8 cellular contexts compared by ENCODE assay signal in the genomic region with DNA sequence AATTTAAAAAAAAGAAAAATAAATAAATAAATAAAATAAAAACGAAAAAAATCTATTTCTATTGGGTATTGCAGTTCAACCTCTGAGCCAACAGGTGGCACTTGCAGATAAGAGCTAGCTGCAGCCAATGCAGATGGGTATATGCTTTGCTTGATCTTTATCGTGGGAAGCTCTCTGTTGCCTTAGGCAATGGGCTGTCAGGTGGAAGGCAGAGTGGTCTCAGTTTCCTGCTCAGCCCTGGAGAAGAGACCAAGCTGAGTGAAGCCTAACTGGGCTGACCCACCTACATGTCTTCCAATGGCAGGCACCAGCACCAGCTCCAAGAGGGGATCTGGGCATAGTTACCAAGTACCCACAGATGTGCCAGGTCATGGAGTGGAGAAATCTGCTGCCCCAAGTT.
DNase-seq lines count a peak whose midpoint lies in the region; ATAC-seq and TF ChIP-seq lines count a peak whose summit lies in the region.

No MANE protein-coding gene starts in this region.

- H3K9me3 ChIP-seq in PC-9 (ENCODE audit: insufficient read depth, low read depth) (peaks cover 4% of the 10 kb centered on the region), tibial artery (peaks cover 3 to 31% (median 3%) of the 10 kb centered on the region in 3 donors), esophagus muscularis mucosa (peaks cover 0 to 9% (median 2%) of the 10 kb centered on the region in 4 donors)

- CTCF ChIA-PET in PC-9 (lab: Charles Lee) = interaction anchor here (0.6 to 0.9 kb wide), 2 partner anchors 444 to 446 kb away, joined by 3 read pairs; no protein-coding TSS in a partner anchor

- no peaks in the 10 kb centered on the region for H3K9me2 ChIP-seq in PC-9 (ENCODE audit: insufficient read depth)

- H3K27ac ChIP-seq in PC-9 (no peak overlapping the region), tibial artery (no peak overlapping the region), esophagus muscularis mucosa (replicated peaks in 1 of 4) (no peak overlapping the region)

- no peak overlapping the region for H3K4me2 ChIP-seq in PC-9

- POLR2A ChIA-PET in PC-9 (lab: Charles Lee; ENCODE audit: unreplicated experiment) = no interaction called here

- no peaks in the 10 kb centered on the region for H3K79me2 ChIP-seq in PC-9 (ENCODE audit: low read depth)

- 32% methylated on average over 2 of the region's 2 CpGs for WGBS in esophagus muscularis mucosa

- TF ChIP-seq EP300 in esophagus muscularis mucosa (IDR thresholded peaks at IDR 0.05) = no peak

- H4K20me1 ChIP-seq in PC-9 (ENCODE audit: insufficient read depth) = no peaks in the 10 kb centered on the region

- H2AFZ ChIP-seq in PC-9 = no peak overlapping the region

- 0 out of 2 replicates have a peak, but pooled peaks cover 7% of the 10 kb centered on the region for H3K27me3 ChIP-seq in PC-9 (ENCODE audit: insufficient read depth, low read depth)
- H3K27me3 ChIP-seq in tibial artery = no peaks in the 10 kb centered on the region
- no peaks in the 10 kb centered on the region for H3K27me3 ChIP-seq in esophagus muscularis mucosa

- H3F3A ChIP-seq in PC-9 (ENCODE audit: insufficient read depth, low read depth) = no peaks in the 10 kb centered on the region

- TF ChIP-seq CTCF in PC-9 (conservative IDR thresholded peaks at IDR 0.05) = peak; percentile 79
- peak; percentile 42 for TF ChIP-seq CTCF in foreskin fibroblast (IDR thresholded peaks at IDR 0.05; ENCODE audit: low read depth, low read length)
- no peak for TF ChIP-seq CTCF in tibial artery (IDR thresholded peaks at IDR 0.05)
- TF ChIP-seq CTCF in esophagus muscularis mucosa (IDR thresholded peaks at IDR 0.05) = no peak

- no peaks in the 10 kb centered on the region for H3K4me1 ChIP-seq in PC-9 (replicated peaks; ENCODE audit: insufficient read depth)
- H3K4me1 ChIP-seq in tibial artery = no peaks in the 10 kb centered on the region
- no peaks in the 10 kb centered on the region for H3K4me1 ChIP-seq in esophagus muscularis mucosa

- TF ChIP-seq POLR2A in esophagus muscularis mucosa (IDR thresholded peaks at IDR 0.05; ENCODE audit: low read depth) = no peak

- intact Hi-C loops in PC-9 (cut with micrococcal nuclease; ENCODE audit: unreplicated experiment) = loop anchor here (1.0 kb wide), 2 partner anchors 109 to 443 kb away; no protein-coding TSS in a partner anchor
- intact Hi-C loops in tibial artery (cut with DNase I; ENCODE audit: low total_unique reads) = no loop called here
- intact Hi-C loops in esophagus muscularis mucosa (cut with DNase I) = no loop called here

- DNase-seq in CD1c-positive myeloid dendritic cell (ENCODE audit: extremely low spot score) (peak; percentile 37), H4 (ENCODE audit: low spot score) (peak; percentile 3), PC-9 (peak in 1 of 2 experiments; percentile 3), foreskin fibroblast (peak; percentile 20 to 68), ureter (ENCODE audit: low spot score) (no peak), tibial artery (no peak), esophagus muscularis mucosa (ENCODE audit: extremely low spot score) (no peak)

- no peaks in the 10 kb centered on the region for H3K36me3 ChIP-seq in PC-9 (ENCODE audit: low read depth)
- peaks cover 0 to 4% (median 4%) of the 10 kb centered on the region in 3 donors for H3K36me3 ChIP-seq in tibial artery
- no peaks in the 10 kb centered on the region for H3K36me3 ChIP-seq in esophagus muscularis mucosa

- no TSS peak for BruUV-seq in PC-9 (replicated peaks; lab: Mats Ljungman, UMichigan)

- H3K4me3 ChIP-seq in PC-9 (no peak overlapping the region), foreskin fibroblast (ENCODE audit: low read depth in 1 of 2, low read length in 2 of 2) (no peak overlapping the region), tibial artery (no peak overlapping the region), esophagus muscularis mucosa (no peak overlapping the region)

- no peak for ATAC-seq in HG02610 (IDR thresholded peaks at IDR 0.05; ENCODE audit: unreplicated experiment)

Comparison
In these comparisons a context has a peak if more than half of its experiments do, and no peak if none do; other contexts are left out.
1. DNase-seq: peak in CD1c-positive myeloid dendritic cell (single experiment), H4 (single experiment) and foreskin fibroblast (2 of 2); none in ureter (single experiment), tibial artery (0 of 2) and esophagus muscularis mucosa (single experiment).
2. CTCF ChIP-seq: peak in PC-9 (single experiment) and foreskin fibroblast (single experiment); none in tibial artery (0 of 2) and esophagus muscularis mucosa (0 of 3).